ENCODE assay signal across 19 cellular contexts in the genomic region with DNA sequence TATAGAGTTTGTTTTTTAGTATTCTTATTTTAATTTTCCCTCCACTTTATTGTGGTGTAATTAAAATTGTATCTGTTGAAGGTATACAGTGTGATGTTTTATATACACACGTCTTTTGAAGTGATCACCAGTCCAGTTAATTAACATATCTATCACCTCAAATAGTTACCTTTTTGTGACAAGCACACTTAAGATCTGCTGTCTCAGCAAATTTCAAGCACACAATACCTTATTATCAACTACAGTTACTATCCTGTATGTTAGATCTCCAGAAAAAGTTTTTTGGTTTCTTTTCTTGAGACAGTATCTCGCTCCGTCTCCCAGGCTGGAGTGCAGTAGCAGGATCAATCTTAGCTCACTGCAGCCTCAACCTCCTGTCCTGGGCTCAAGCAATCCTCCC. TPM values are rescaled to one million over a fixed set of nuclear protein-coding genes. Genes with fewer than 3 reads are reported as not detected.
DNase-seq lines count a peak whose midpoint lies in the region; ATAC-seq, FAIRE-seq and TF ChIP-seq lines count a peak whose summit lies in the region.
"Had no signal": no experiment of that assay in that cellular context is flagged by ENCODE, and none has a peak within 500 bp of the region (broad histone marks: within the 10 kb centered on the region; RNA-seq: fewer than 3 reads in every experiment).

No MANE protein-coding gene starts in this region.

- intact Hi-C loops in HepG2 (cut with micrococcal nuclease; ENCODE audit: unreplicated experiment) (no loop called here), right lobe of liver (cut with DNase I) (no loop called here), GM12878 (cut with micrococcal nuclease; ENCODE audit: unreplicated experiment) (no loop called here), kidney (cut with DNase I) (no loop called here)

- H3K4me3 ChIP-seq in HepG2 (replicated peaks in 1 of 3; ENCODE audit: insufficient read depth in 1 of 3, low read depth in 2 of 3, low read length in 3 of 3), result no peak overlapping the region
- H3K4me3 ChIP-seq in right lobe of liver, result no peak overlapping the region
- H3K4me3 ChIP-seq in GM12878, result no peak overlapping the region
- H3K4me3 ChIP-seq in kidney (ENCODE audit: low read length in 2 of 2), result no peak overlapping the region
- H3K4me3 ChIP-seq: GM23248 had no signal

- H3K9ac ChIP-seq in HepG2 (ENCODE audit: insufficient read depth, low read depth, low read length) (no peak overlapping the region), GM12878 (ENCODE audit: control insufficient read depth, insufficient read depth, low read length) (no peak overlapping the region), kidney (ENCODE audit: low read length in 2 of 2) (no peak overlapping the region)
- H3K9ac ChIP-seq: GM23248, KMS-11 had no signal

- TF ChIP-seq CTCF in HepG2 (CRISPR knock-in tag; IDR thresholded peaks at IDR 0.05) (no peak), right lobe of liver (IDR thresholded peaks at IDR 0.05) (no peak), GM12878 (IDR thresholded peaks at IDR 0.05 in 2 of 3, conservative IDR thresholded peaks at IDR 0.05 in 1 of 3; ENCODE audit: control insufficient read depth in 2 of 3, extremely low read depth in 1 of 3, insufficient read depth in 1 of 3, low read depth in 3 of 3, low read length in 3 of 3) (no peak), kidney (IDR thresholded peaks at IDR 0.05; ENCODE audit: borderline replicate concordance, extremely low read depth, insufficient read depth) (no peak)

- H3K36me3 ChIP-seq in HepG2 (replicated peaks in 1 of 2; ENCODE audit: control insufficient read depth in 1 of 2, insufficient read depth in 2 of 2, low read length in 2 of 2) (peaks cover 9 to 40% of the 10 kb centered on the region in 2 experiments), right lobe of liver (peaks cover 0 to 32% (median 9%) of the 10 kb centered on the region in 4 donors), GM12878 (ENCODE audit: control insufficient read depth in 2 of 2, insufficient read depth in 2 of 2, low read length in 1 of 2) (peaks cover 3 to 22% of the 10 kb centered on the region in 2 experiments), kidney (ENCODE audit: control insufficient read depth in 1 of 2, insufficient read depth in 2 of 2, low read length in 2 of 2) (peaks cover 6 to 15% of the 10 kb centered on the region in 2 donors)

- H2AFZ ChIP-seq in HepG2 (ENCODE audit: low read length) (no peak overlapping the region), GM12878 (ENCODE audit: control insufficient read depth, low read depth, low read length) (no peak overlapping the region)
- H2AFZ ChIP-seq: GM23248 had no signal

- BruUV-seq in HepG2 (replicated peaks; lab: Mats Ljungman, UMichigan) (no TSS peak), GM12878 (replicated peaks; lab: Mats Ljungman, UMichigan) (no TSS peak)

- in situ Hi-C loops in HepG2 (cut with HindIII; ENCODE audit: extremely low pct_ligation_motif_present, low pct_unique_long_range_greater_than_20kb), result no loop called here
- in situ Hi-C loops in GM12878 (cut with MboI), result no loop called here

- H3K79me2 ChIP-seq in HepG2 (ENCODE audit: insufficient read depth, low read length) (peaks cover 17% of the 10 kb centered on the region), GM12878 (ENCODE audit: control insufficient read depth, insufficient read depth, low read length) (peaks cover 10% of the 10 kb centered on the region)

- POLR2A ChIA-PET in HepG2 (lab: Yijun Ruan, JAX) (no interaction called here), GM12878 (lab: Charles Lee) (interaction anchor here (0.7 kb wide), 2 partner anchors 8 to 20 kb away, joined by 3 read pairs; no protein-coding TSS in a partner anchor)

- H3K27me3 ChIP-seq in HepG2 (ENCODE audit: control insufficient read depth in 1 of 2, insufficient read depth in 2 of 2, low read length in 2 of 2), result no peaks in the 10 kb centered on the region
- no peaks in the 10 kb centered on the region for H3K27me3 ChIP-seq in right lobe of liver
- no peaks in the 10 kb centered on the region for H3K27me3 ChIP-seq in GM12878 (replicated peaks in 1 of 2; ENCODE audit: control insufficient read depth in 2 of 2, insufficient read depth in 2 of 2, low read length in 1 of 2)
- H3K27me3 ChIP-seq: BE2C had no signal

- TF ChIP-seq POLR2A in HepG2 (IDR thresholded peaks at IDR 0.05; ENCODE audit: insufficient read depth in 1 of 2, low read depth in 2 of 2, low read length in 2 of 2) (no peak), right lobe of liver (IDR thresholded peaks at IDR 0.05) (no peak), GM12878 (IDR thresholded peaks at IDR 0.05; ENCODE audit: low read depth, low read length) (no peak)

- FAIRE-seq in HepG2 (lab: Jason Lieb, UNC) (no peak), GM12878 (lab: Jason Lieb, UNC) (no peak), kidney (lab: Jason Lieb, UNC) (no peak)
- FAIRE-seq: GM19239, H54, HTR-8/SVneo had no signal

- 96% methylated on average over 3 of the region's 3 CpGs for WGBS in HepG2 (ENCODE audit: low lambda C conversion rate)
- 100% methylated on average over 3 of the region's 3 CpGs for WGBS in right lobe of liver (ENCODE audit: insufficient coverage, low coverage, low lambda C conversion rate, missing lambda C conversion rate)
- WGBS in GM12878 (ENCODE audit: insufficient coverage, insufficient replicate concordance, low lambda C conversion rate, missing lambda C conversion rate), result 96% methylated on average over 3 of the region's 3 CpGs

- RAD21 ChIA-PET in GM12878 (lab: Charles Lee; ENCODE audit: unreplicated experiment), result no interaction called here

- TF ChIP-seq RAD21 in HepG2 (CRISPR knock-in tag; IDR thresholded peaks at IDR 0.05) (no peak), GM12878 (IDR thresholded peaks at IDR 0.05; ENCODE audit: insufficient read depth, low read depth, low read length) (no peak)

- no peak for DNase-seq in HepG2 (ENCODE audit: low spot score)
- DNase-seq in right lobe of liver, result no peak
- no peak for DNase-seq in GM12878 (ENCODE audit: low read depth, low spot score)
- peak; percentile 0 for DNase-seq in kidney
- no peak for DNase-seq in islet precursor cell
- DNase-seq: ACHN; BE2C; C1 segment of cervical spinal cord; Calu3; CD4-positive, alpha-beta T cell; DMS79 treated with DMSO at 0.1 percent for 48 hours; GF-D8; GM23248; HCEC 1CT had no signal

- H3K27ac ChIP-seq in HepG2 (ENCODE audit: extremely low read length, insufficient read depth, low read length) (no peak overlapping the region), right lobe of liver (no peak overlapping the region), GM12878 (ENCODE audit: control insufficient read depth, insufficient read depth) (no peak overlapping the region), kidney (ENCODE audit: low read depth in 2 of 2, low read length in 2 of 2) (no peak overlapping the region)
- H3K27ac ChIP-seq: GM23248, KMS-11 had no signal

- SMC1A ChIA-PET in GM12878 (lab: Charles Lee; ENCODE audit: uncharacterized antibody, unreplicated experiment), result interaction anchor here (0.9 to 1.0 kb wide), 2 partner anchors 34 to 369 kb away, joined by 3 to 4 read pairs; no protein-coding TSS in a partner anchor

- H3K9me3 ChIP-seq in HepG2 (ENCODE audit: low read length), result no peaks in the 10 kb centered on the region
- no peaks in the 10 kb centered on the region for H3K9me3 ChIP-seq in right lobe of liver
- H3K9me3 ChIP-seq in GM12878 (replicated peaks; ENCODE audit: control insufficient read depth, insufficient read depth, low read length), result no peaks in the 10 kb centered on the region
- no peaks in the 10 kb centered on the region for H3K9me3 ChIP-seq in kidney (ENCODE audit: control insufficient read depth in 1 of 2, low read length in 2 of 2)
- H3K9me3 ChIP-seq: BE2C had no signal

- H3K4me1 ChIP-seq in HepG2 (ENCODE audit: insufficient read depth, low read length), result peaks cover 16% of the 10 kb centered on the region
- H3K4me1 ChIP-seq in right lobe of liver, result no peaks in the 10 kb centered on the region
- no peaks in the 10 kb centered on the region for H3K4me1 ChIP-seq in GM12878 (ENCODE audit: control insufficient read depth, insufficient read depth, low read length)
- no peaks in the 10 kb centered on the region for H3K4me1 ChIP-seq in kidney (ENCODE audit: control insufficient read depth in 1 of 2, insufficient read depth in 1 of 2, low read depth in 1 of 2, low read length in 2 of 2)
- H3K4me1 ChIP-seq: BE2C had no signal

- ATAC-seq in HepG2 (no peak), right lobe of liver (no peak), GM12878 (no peak), GM18867 (IDR thresholded peaks at IDR 0.05; ENCODE audit: unreplicated experiment) (no peak)

- CTCF ChIA-PET in HepG2 (lab: Yijun Ruan, JAX; ENCODE audit: low intra/inter-chr PET ratio, low total read pairs), result no interaction called here
- CTCF ChIA-PET in GM12878 (lab: Yijun Ruan, JAX), result interaction anchor here (0.7 to 1.3 kb wide), 2 partner anchors 10 to 232 kb away, joined by 3 to 4 read pairs; no protein-coding TSS in a partner anchor

- H3K4me2 ChIP-seq in HepG2 (ENCODE audit: low read depth, low read length), result no peak overlapping the region
- no peak overlapping the region for H3K4me2 ChIP-seq in GM12878 (ENCODE audit: control insufficient read depth, insufficient read depth)
- H3K4me2 ChIP-seq: KMS-11 had no signal

- no peak for TF ChIP-seq EP300 in HepG2 (IDR thresholded peaks at IDR 0.05; ENCODE audit: low read depth in 2 of 2, low read length in 2 of 2)
- no peak for TF ChIP-seq EP300 in HepG2 (CRISPR knock-in tag; IDR thresholded peaks at IDR 0.05; ENCODE audit: borderline replicate concordance)
- TF ChIP-seq EP300 in GM12878 (IDR thresholded peaks at IDR 0.05; ENCODE audit: borderline replicate concordance in 1 of 2, control insufficient read depth in 1 of 2, low read depth in 2 of 2, low read length in 2 of 2), result no peak

- peaks cover 10% of the 10 kb centered on the region; the same call in 1 of the 2 replicates for H4K20me1 ChIP-seq in HepG2 (ENCODE audit: insufficient read depth, low read length)
- no peaks in the 10 kb centered on the region for H4K20me1 ChIP-seq in GM12878 (ENCODE audit: control insufficient read depth, insufficient read depth)

RNA-seq across cellular contexts. Expression of gene WIPI2, which starts 8.7 kb away (rescaled TPM):
- total RNA-seq in HepG2 (2016; rRNA removed; fragmentation: Illumina TruSeq; extraction: Trizol) (35.0 and 42.3 TPM in 2 replicates), right lobe of liver (10 to 100 TPM; 30.3 to 39.5 (median 33.4) TPM), GM12878 (2014; rRNA removed) (33.9 and 41.4 TPM in 2 replicates), GM12878 (2014; rRNA removed; fragmentation: Illumina TruSeq; extraction: Trizol) (28.7 and 28.9 TPM in 2 replicates), GM12878 (2021) (50.3 and 55.1 TPM in 2 replicates), kidney (56.1 TPM)
- total RNA-seq in HepG2 (2016; cell fraction: cytosol; rRNA removed; fragmentation: Illumina TruSeq; extraction: Trizol; ENCODE audit: low read depth), result 16.0 and 19.7 TPM in 2 replicates
- total RNA-seq in HepG2 (2016; cell fraction: insoluble cytoplasmic fraction; rRNA removed; fragmentation: Illumina TruSeq; extraction: Trizol), result 35.8 and 36.0 TPM in 2 replicates
- 39.8 and 46.1 TPM in 2 replicates for total RNA-seq in HepG2 (2016; cell fraction: membrane; rRNA removed; fragmentation: Illumina TruSeq; extraction: Trizol)
- 20.8 and 21.5 TPM in 2 replicates for total RNA-seq in HepG2 (2016; cell fraction: nucleus; rRNA removed; fragmentation: Illumina TruSeq; extraction: Trizol)
- polyA plus RNA-seq in HepG2 (2011; rRNA removed) (73.4 and 79.0 TPM in 2 replicates), GM12878 (2011; rRNA removed) (74.1 and 103 TPM in 2 replicates), GM12878 (2014; fragmentation: Illumina TruSeq; extraction: Trizol) (36.9 and 43.2 TPM in 2 replicates), GM12878 (2014; fragmentation: Nextera tagmentation; extraction: Ambion mirVana) (10 to 100 TPM in 1 of 2 experiments, 1 to 10 TPM in 1; 6.9 to 12.2 TPM), GM12878 (2014; rRNA removed) (56.6 and 59.0 TPM in 2 replicates), GM12878 (2016; fragmentation: Nextera tagmentation; extraction: Ambion mirVana) (10 to 100 TPM; 42.5 to 45.7 TPM), kidney (ENCODE audit: insufficient read depth, low read depth, low replicate concordance) (48.1 TPM)
- polyA plus RNA-seq in HepG2 (2011; cell fraction: cytosol; rRNA removed), result 59.4 and 71.5 TPM in 2 replicates
- 75.1 and 79.5 TPM in 2 replicates for polyA plus RNA-seq in HepG2 (2011; cell fraction: nucleus; rRNA removed)
- polyA plus RNA-seq in HepG2 (2012), result 41.3 and 42.5 TPM in 2 replicates
- 22.2 and 29.0 TPM in 2 replicates for polyA plus RNA-seq in HepG2 (2016; cell fraction: cytosol; fragmentation: Illumina TruSeq; extraction: Trizol; ENCODE audit: low read depth)
- 51.6 and 58.3 TPM in 2 replicates for polyA plus RNA-seq in HepG2 (2016; cell fraction: insoluble cytoplasmic fraction; fragmentation: Illumina TruSeq; extraction: Trizol; ENCODE audit: low read depth)
- 44.4 and 53.3 TPM in 2 replicates for polyA plus RNA-seq in HepG2 (2016; cell fraction: membrane; fragmentation: Illumina TruSeq; extraction: Trizol; ENCODE audit: low read depth)
- polyA plus RNA-seq in HepG2 (2016; cell fraction: nucleus; fragmentation: Illumina TruSeq; extraction: Trizol; ENCODE audit: insufficient read depth, low read depth), result 43.8 and 53.6 TPM in 2 replicates
- polyA minus RNA-seq in HepG2 (2011; rRNA and poly(A)+ RNA removed; ENCODE audit: low replicate concordance), result 61.4 and 106 TPM in 2 replicates
- 36.3 and 37.7 TPM in 2 replicates for polyA minus RNA-seq in HepG2 (2011; cell fraction: cytosol; rRNA and poly(A)+ RNA removed)
- 30.3 and 38.9 TPM in 2 replicates for polyA minus RNA-seq in HepG2 (2011; cell fraction: nucleus; rRNA and poly(A)+ RNA removed)
- 80.9 and 85.9 TPM in 2 replicates for total RNA-seq in GM12878 (2013; cell fraction: nucleolus; rRNA removed)
- polyA plus RNA-seq in GM12878 (2011; ENCODE audit: low read depth), result 31.4 TPM
- polyA plus RNA-seq in GM12878 (2011; cell fraction: cytosol; rRNA removed), result 80.3 and 99.3 TPM in 2 replicates
- polyA plus RNA-seq in GM12878 (2011; cell fraction: nucleus; rRNA removed), result 81.3 and 88.3 TPM in 2 replicates
- polyA plus RNA-seq in GM12878 (2012), result 49.5 and 55.6 TPM in 2 replicates
- polyA minus RNA-seq in GM12878 (2011; rRNA and poly(A)+ RNA removed), result 91.8 and 112 TPM in 2 replicates
- 22.9 and 33.4 TPM in 2 replicates for polyA minus RNA-seq in GM12878 (2011; cell fraction: cytosol; rRNA and poly(A)+ RNA removed)
- 24.1 and 25.4 TPM in 2 replicates for polyA minus RNA-seq in GM12878 (2011; cell fraction: nucleus; rRNA and poly(A)+ RNA removed)

Comparison
In these comparisons a context has a peak if more than half of its experiments do, and no peak if none do; other contexts are left out.
1. Of the 75 proteins assayed by ChIP-seq in both HepG2 and GM12878: peak only in HepG2: none; only in GM12878: POLR2AphosphoS5; in both: none; in neither: 74.